ENCODE assay signal across 27 cellular contexts in the genomic region with DNA sequence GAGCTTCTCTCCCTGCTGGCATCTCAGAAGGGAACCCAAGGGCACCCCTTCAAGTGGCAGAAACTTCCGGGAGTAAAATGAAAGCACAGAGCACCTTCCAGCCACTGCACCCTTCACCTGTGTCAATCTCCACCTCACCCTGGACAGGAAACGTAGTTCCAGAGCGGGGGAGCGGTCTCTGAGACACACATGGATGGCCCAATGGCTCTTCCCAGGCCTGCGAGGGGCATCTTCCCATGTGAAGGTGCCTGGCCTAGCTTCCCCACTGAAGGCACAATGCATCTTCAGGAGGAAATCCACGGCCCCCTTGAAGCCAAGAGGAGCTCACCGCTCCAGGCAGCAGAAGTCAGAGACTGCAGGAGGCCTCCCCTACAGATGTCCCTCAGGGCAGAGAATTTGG.
"Had no signal": no experiment of that assay in that cellular context is flagged by ENCODE, and none has a peak within 500 bp of the region (broad histone marks: within the 10 kb centered on the region; RNA-seq: fewer than 3 reads in every experiment).

No MANE protein-coding gene starts in this region.

- ATAC-seq: activated CD4-positive, alpha-beta T cell treated with anti-CD3 and anti-CD28 coated beads for 36 hours; activated CD8-positive, alpha-beta memory T cell treated with anti-CD3 and anti-CD28 coated beads, Interleukin-2, amount 10 ng/mL, durations not matched to agents 7 days and 5 days; activated CD8-positive, alpha-beta T cell treated with anti-CD3 and anti-CD28 coated beads, Interleukin-2, amount 10 ng/mL, durations not matched to agents 7 days and 5 days; effector memory CD8-positive, alpha-beta T cell; foreskin keratinocyte had no signal

- H3K27ac ChIP-seq: brain microvascular endothelial cell, esophagus muscularis mucosa, foreskin keratinocyte, gastrocnemius medialis had no signal

- H3K4me1 ChIP-seq: foreskin keratinocyte, gastrocnemius medialis had no signal

- H3K4me3 ChIP-seq: esophagus muscularis mucosa, gastrocnemius medialis had no signal

- H3K27me3 ChIP-seq: brain microvascular endothelial cell, foreskin keratinocyte, gastrocnemius medialis had no signal

- H3K9me3 ChIP-seq: gastrocnemius medialis had no signal

- DNase-seq: activated CD4-positive, alpha-beta memory T cell treated with anti-CD3 and anti-CD28 coated beads for 36 hours; activated CD4-positive, alpha-beta T cell treated with anti-CD3 and anti-CD28 coated beads for 36 hours; activated CD4-positive, alpha-beta T cell treated with anti-CD3 and anti-CD28 coated beads, Interleukin-2, amount 10 ng/mL, durations not matched to agents 24 days and 14 days; activated CD4-positive, CD25-positive, alpha-beta regulatory T cell; activated CD4-positive, CD25-positive, alpha-beta regulatory T cell treated with anti-CD3 and anti-CD28 coated beads, Interleukin-2, amount 50 U/mL, for 72 hours; activated CD8-positive, alpha-beta memory T cell treated with anti-CD3 and anti-CD28 coated beads, Interleukin-2, amount 10 ng/mL, durations not matched to agents 7 days and 5 days; activated CD8-positive, alpha-beta memory T cell treated with anti-CD3 and anti-CD28 coated beads, Interleukin-2, amount 50 U/mL, for 4 hours; activated CD8-positive, alpha-beta T cell treated with anti-CD3 and anti-CD28 coated beads, Interleukin-2, amount 10 ng/mL, durations not matched to agents 7 days and 5 days; activated effector memory CD4-positive, alpha-beta T cell treated with anti-CD3 and anti-CD28 coated beads, Interleukin-2, amount 50 U/mL, for 16 hours; activated naive CD4-positive, alpha-beta T cell treated with anti-CD3 and anti-CD28 coated beads for 36 hours; activated T-cell treated with anti-CD3 and anti-CD28 coated beads, Interleukin-2, amount 50 U/mL, for 1 hour; activated T-cell treated with anti-CD3 and anti-CD28 coated beads, Interleukin-2, amount 50 U/mL, for 48 hours; amniotic stem cell; anterior cingulate cortex; brain microvascular endothelial cell; caudate nucleus; cortex of kidney; effector CD4-positive, alpha-beta T cell; effector memory CD8-positive, alpha-beta T cell; erythroblast; foreskin keratinocyte; glutamatergic neuron; T-helper 2 cell had no signal

- H3K36me3 ChIP-seq: brain microvascular endothelial cell, esophagus muscularis mucosa, gastrocnemius medialis had no signal

- FAIRE-seq: astrocyte, colon had no signal
